Comparison of ENCODE assay signal across 13 cellular contexts in genomic region chr7:128017880-128018845, GRCh38. TPM values are rescaled to one million over a fixed set of nuclear protein-coding genes. Genes with fewer than 3 reads are reported as not detected.
DNase-seq lines count a peak whose midpoint lies in the region; ATAC-seq, FAIRE-seq and TF ChIP-seq lines count a peak whose summit lies in the region.
"Had no signal": no experiment of that assay in that cellular context is flagged by ENCODE, and none has a peak within 500 bp of the region (broad histone marks: within the 10 kb centered on the region; RNA-seq: fewer than 3 reads in every experiment).

No MANE protein-coding gene starts in this region.

- WGBS in SK-N-SH (ENCODE audit: low lambda C conversion rate): 69% methylated on average over 8 of the region's 8 CpGs
- 65 to 68% methylated on average over 8 of the region's 8 CpGs for WGBS in thyroid gland, 2 donors
- 89% methylated on average over 7 of the region's 8 CpGs for WGBS in mesenchymal stem cell

- H3K9me3 ChIP-seq in SK-N-SH: no peaks in the 10 kb centered on the region
- no peaks in the 10 kb centered on the region for H3K9me3 ChIP-seq in thyroid gland
- H3K9me3 ChIP-seq in mesenchymal stem cell (ENCODE audit: control insufficient read depth, low read length): no peaks in the 10 kb centered on the region

- H3K4ac ChIP-seq in mesenchymal stem cell (ENCODE audit: low read depth in 1 of 2, low read length in 2 of 2): no peak overlapping the region

- ATAC-seq in SK-N-SH treated with all-trans-retinoic acid at 6 μM for 48 hours: no peak
- ATAC-seq: sciatic nerve had no signal

- peaks cover 45% of the 10 kb centered on the region for H4K20me1 ChIP-seq in SK-N-SH (ENCODE audit: insufficient read depth)

- H3K4me3 ChIP-seq in SK-N-SH (ENCODE audit: low read depth in 2 of 2, low read length in 1 of 2): no peak overlapping the region
- H3K4me3 ChIP-seq in thyroid gland (replicated peaks in 1 of 3): no peak overlapping the region
- no peak overlapping the region for H3K4me3 ChIP-seq in mesenchymal stem cell (ENCODE audit: insufficient read depth in 1 of 2, low read depth in 1 of 2, low read length in 2 of 2)
- H3K4me3 ChIP-seq: coronary artery had no signal

- no peak for TF ChIP-seq POLR2A in thyroid gland (IDR thresholded peaks at IDR 0.05)

- no peak for FAIRE-seq in HTR-8/SVneo (lab: Jason Lieb, UNC)

- H3K9ac ChIP-seq in SK-N-SH (no peak overlapping the region), mesenchymal stem cell (ENCODE audit: low read length) (no peak overlapping the region)

- H3K4me2 ChIP-seq in SK-N-SH: no peak overlapping the region
- H3K4me2 ChIP-seq in mesenchymal stem cell (ENCODE audit: low read length, poor library complexity, severe bottlenecking): no peak overlapping the region

- H4K8ac ChIP-seq in mesenchymal stem cell (ENCODE audit: low read length): no peak overlapping the region

- H3K18ac ChIP-seq in mesenchymal stem cell (ENCODE audit: low read depth in 1 of 2, low read length in 2 of 2): no peak overlapping the region

- no peak overlapping the region for H2BK15ac ChIP-seq in mesenchymal stem cell (ENCODE audit: low read depth, poor library complexity, severe bottlenecking)

- no peak overlapping the region for H2BK120ac ChIP-seq in mesenchymal stem cell (ENCODE audit: low read depth, low read length)

- no peak overlapping the region for H3K23ac ChIP-seq in mesenchymal stem cell (ENCODE audit: low read length in 2 of 2)

- peaks cover 16 to 23% of the 10 kb centered on the region in 2 experiments for H3K36me3 ChIP-seq in SK-N-SH (replicated peaks in 1 of 2; ENCODE audit: control insufficient read depth in 1 of 2, insufficient read depth in 2 of 2, low read length in 1 of 2)
- no peaks in the 10 kb centered on the region for H3K36me3 ChIP-seq in thyroid gland
- peaks cover 14 to 15% of the 10 kb centered on the region in 2 experiments for H3K36me3 ChIP-seq in mesenchymal stem cell (ENCODE audit: control insufficient read depth in 1 of 2, insufficient read depth in 2 of 2, low read depth in 1 of 2, low read length in 2 of 2)

- TF ChIP-seq RAD21 in SK-N-SH (IDR thresholded peaks at IDR 0.05; ENCODE audit: low read length): peak; percentile 15

- no peak overlapping the region for H3K14ac ChIP-seq in mesenchymal stem cell (ENCODE audit: low read length in 2 of 2)

- no peaks in the 10 kb centered on the region for H3K9me2 ChIP-seq in SK-N-SH

- H3K4me1 ChIP-seq in SK-N-SH (ENCODE audit: control insufficient read depth in 1 of 2, insufficient read depth in 2 of 2, low read depth in 1 of 2, low read length in 1 of 2) (peaks cover 31 to 49% of the 10 kb centered on the region in 2 experiments), thyroid gland (peaks cover 7 to 18% of the 10 kb centered on the region in 2 donors), mesenchymal stem cell (ENCODE audit: control insufficient read depth, insufficient read depth, low read depth, low read length) (peaks cover 13% of the 10 kb centered on the region)

- H3K79me1 ChIP-seq in mesenchymal stem cell (replicated peaks; ENCODE audit: low read length, poor library complexity, severe bottlenecking): peaks cover 39% of the 10 kb centered on the region

- H2AK5ac ChIP-seq in mesenchymal stem cell (ENCODE audit: low read length, severe bottlenecking): no peak overlapping the region

- TF ChIP-seq CTCF in SK-N-SH (IDR thresholded peaks at IDR 0.05) (no peak), thyroid gland (IDR thresholded peaks at IDR 0.05) (no peak)

- H3K27ac ChIP-seq in SK-N-SH (ENCODE audit: low read depth in 2 of 2, low read length in 1 of 2): peak overlapping the region in 1 of 2 experiments; percentile 40; a peak in 1 of 4 replicates
- H3K27ac ChIP-seq in thyroid gland: no peak overlapping the region
- H3K27ac ChIP-seq in mesenchymal stem cell (ENCODE audit: low read length, poor library complexity, severe bottlenecking): no peak overlapping the region
- H3K27ac ChIP-seq: coronary artery had no signal

- H3K79me2 ChIP-seq in SK-N-SH (ENCODE audit: insufficient read depth): peaks cover 5% of the 10 kb centered on the region; the same call in 1 of the 2 replicates

- no peak overlapping the region for H2AFZ ChIP-seq in SK-N-SH (ENCODE audit: low read depth)
- no peak overlapping the region for H2AFZ ChIP-seq in mesenchymal stem cell (ENCODE audit: low read depth, low read length)

- H3K27me3 ChIP-seq in SK-N-SH (ENCODE audit: insufficient read depth): no peaks in the 10 kb centered on the region
- no peaks in the 10 kb centered on the region for H3K27me3 ChIP-seq in thyroid gland
- no peaks in the 10 kb centered on the region for H3K27me3 ChIP-seq in mesenchymal stem cell (ENCODE audit: control insufficient read depth in 1 of 2, insufficient read depth in 1 of 2, low read length in 2 of 2)

- TF ChIP-seq EP300 in SK-N-SH (IDR thresholded peaks at IDR 0.05; ENCODE audit: borderline replicate concordance in 1 of 2, low read depth in 1 of 2, low read length in 1 of 2): no peak; a peak in 1 of 4 replicates

- no peak overlapping the region for H4K91ac ChIP-seq in mesenchymal stem cell (ENCODE audit: low read length)

- CTCF ChIA-PET in SK-N-SH (lab: Yijun Ruan, JAX): interaction anchor here (0.6 to 7.6 kb wide), 17 partner anchors 9 to 720 kb away, joined by 3 to 63 read pairs (median 4); partner anchors contain the start of gene LRRC4

- intact Hi-C loops in thyroid gland (cut with DNase I): no loop called here

- no peak overlapping the region for H2BK5ac ChIP-seq in mesenchymal stem cell (ENCODE audit: low read depth, low read length, poor library complexity, severe bottlenecking)

- POLR2A ChIA-PET in SK-N-SH (lab: Yijun Ruan, JAX): interaction anchor here (1.5 kb wide), 1 partner anchor 149 kb away, joined by 3 read pairs; no protein-coding TSS in a partner anchor

- H3F3A ChIP-seq in SK-N-SH (replicated peaks; ENCODE audit: insufficient read depth): peaks cover 30% of the 10 kb centered on the region

- DNase-seq in SK-N-SH (peak; percentile 70), RPMI8226 (peak; percentile 33), glomerular visceral epithelial cell (ENCODE audit: extremely low spot score) (peak; percentile 45), thyroid gland (peak; percentile 36 to 55), HTR-8/SVneo (ENCODE audit: insufficient read length, low spot score) (no peak), mesenchymal stem cell (no peak), SKM-1 treated with dmso at 0.1 percent for 144 hours (lab: John Stamatoyannopoulos, UW; ENCODE audit: unreplicated experiment) (no peak)
- DNase-seq: activated T-cell treated with anti-CD3 and anti-CD28 coated beads, Interleukin-2, amount 50 U/mL, for 24 hours; NCI-H82; T1000 had no signal

- H2BK12ac ChIP-seq in mesenchymal stem cell (ENCODE audit: low read length in 2 of 2): no peak overlapping the region

TF ChIP-seq in SK-N-SH, 30 proteins besides CTCF, POLR2A, EP300 and RAD21:
- peak; percentile 63; the same call in 1 of the 2 replicates for TF ChIP-seq MXI1 (IDR thresholded peaks at IDR 0.05; ENCODE audit: low read depth, low read length)
- peak; percentile 16; the same call in 1 of the 2 replicates for TF ChIP-seq RCOR1 (IDR thresholded peaks at IDR 0.05; ENCODE audit: low read length)
- peak; percentile 0; the same call in 1 of the 2 replicates for TF ChIP-seq SMC3 (IDR thresholded peaks at IDR 0.05; ENCODE audit: low read depth, low read length)
- TF ChIP-seq, protein P1, sequence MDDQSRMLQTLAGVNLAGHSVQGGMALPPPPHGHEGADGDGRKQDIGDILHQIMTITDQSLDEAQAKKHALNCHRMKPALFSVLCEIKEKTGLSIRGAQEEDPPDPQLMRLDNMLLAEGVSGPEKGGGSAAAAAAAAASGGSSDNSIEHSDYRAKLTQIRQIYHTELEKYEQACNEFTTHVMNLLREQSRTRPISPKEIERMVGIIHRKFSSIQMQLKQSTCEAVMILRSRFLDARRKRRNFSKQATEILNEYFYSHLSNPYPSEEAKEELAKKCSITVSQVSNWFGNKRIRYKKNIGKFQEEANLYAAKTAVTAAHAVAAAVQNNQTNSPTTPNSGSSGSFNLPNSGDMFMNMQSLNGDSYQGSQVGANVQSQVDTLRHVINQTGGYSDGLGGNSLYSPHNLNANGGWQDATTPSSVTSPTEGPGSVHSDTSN (IDR thresholded peaks at IDR 0.05): no peak

TF ChIP-seq in SK-N-SH treated with all-trans-retinoic acid at 6 μM for 48 hours, 23 proteins besides CTCF, POLR2A, EP300 and RAD21 (continues in another document):
- no peak for TF ChIP-seq ZFP3 (CRISPR knock-in tag; IDR thresholded peaks at IDR 0.05)
- TF ChIP-seq PATZ1 (CRISPR knock-in tag; IDR thresholded peaks at IDR 0.05; ENCODE audit: borderline replicate concordance): no peak
- no peak for TF ChIP-seq CREB5 (CRISPR knock-in tag; IDR thresholded peaks at IDR 0.05; ENCODE audit: low read depth)
- no peak for TF ChIP-seq ZFP30 (CRISPR knock-in tag; IDR thresholded peaks at IDR 0.05)

RNA-seq across cellular contexts. Expression of gene LRRC4, which starts 13.1 kb away (rescaled TPM):
- polyA plus RNA-seq in SK-N-SH (2012; rRNA removed): 0.44 and 0.58 TPM in 2 replicates
- 0.30 and 0.41 TPM in 2 replicates for polyA plus RNA-seq in SK-N-SH (2012; cell fraction: cytosol; rRNA removed)
- polyA plus RNA-seq in SK-N-SH (2012; cell fraction: nucleus; rRNA removed): 0.46 and 0.74 TPM in 2 replicates
- 1 to 10 TPM in 2 of 4 donors, under 1 TPM in 2; 0.39 to 3.7 (median 0.95) TPM for total RNA-seq in thyroid gland
- 0.23 TPM for polyA plus RNA-seq in mesenchymal stem cell (2013, experiment 1 of 2)
- polyA plus RNA-seq in mesenchymal stem cell (2013, experiment 2 of 2): 0.14 TPM

Comparison
In these comparisons a context has a peak if more than half of its experiments do, and no peak if none do; other contexts are left out.
1. DNase-seq: peak in SK-N-SH (single experiment), RPMI8226 (single experiment), glomerular visceral epithelial cell (single experiment) and thyroid gland (2 of 2); none in HTR-8/SVneo (single experiment), mesenchymal stem cell (single experiment) and SKM-1 treated with dmso at 0.1 percent for 144 hours (single experiment).